Comparison of ENCODE assay signal across 14 cellular contexts in the genomic region with DNA sequence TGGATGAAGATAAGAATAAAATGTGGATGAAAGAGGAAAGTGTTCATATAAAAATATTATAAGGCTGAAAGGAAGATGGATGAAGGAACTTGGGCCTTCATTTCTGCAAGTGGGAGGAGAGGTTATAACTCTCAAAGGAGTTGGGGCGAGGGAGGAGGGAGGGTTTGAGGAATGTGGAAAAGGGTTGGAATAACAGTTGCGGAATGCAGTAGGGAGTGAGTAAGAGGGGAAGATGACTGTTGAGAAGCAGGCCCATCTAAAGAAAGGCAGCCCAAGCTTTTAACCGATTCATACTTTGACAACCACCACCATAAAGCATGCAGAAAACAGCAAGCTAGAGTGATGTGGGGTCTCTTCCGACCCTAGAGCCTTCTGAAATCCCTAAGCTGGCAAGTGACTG. TPM values are rescaled to one million over a fixed set of nuclear protein-coding genes. Genes with fewer than 3 reads are reported as not detected.
A peak's percentile ranks its signal among the peaks of the same experiment; 100 is the strongest.
DNase-seq lines count a peak whose midpoint lies in the region; ATAC-seq and TF ChIP-seq lines count a peak whose summit lies in the region.
"Had no signal": no experiment of that assay in that cellular context is flagged by ENCODE, and none has a peak within 500 bp of the region (broad histone marks: within the 10 kb centered on the region; RNA-seq: fewer than 3 reads in every experiment).

No MANE protein-coding gene starts in this region.

- no peak for TF ChIP-seq POLR2A in breast epithelium (IDR thresholded peaks at IDR 0.05)

- no peaks in the 10 kb centered on the region for H3K27me3 Mint-ChIP-seq in MCF 10A (ENCODE audit: insufficient read depth, unreplicated experiment)
- H3K27me3 Mint-ChIP-seq in chondrocyte (ENCODE audit: low read depth): no peaks in the 10 kb centered on the region

- H3K4me3 Mint-ChIP-seq in MCF 10A (ENCODE audit: unreplicated experiment) (no peak overlapping the region), chondrocyte (ENCODE audit: unreplicated experiment) (no peak overlapping the region)
- H3K4me3 Mint-ChIP-seq: activated naive CD8-positive, alpha-beta T cell treated with anti-CD3 and anti-CD28 coated beads for 36 hours had no signal

- CTCF ChIA-PET in MCF 10A (lab: Yijun Ruan, JAX): interaction anchor here (0.6 kb wide), 1 partner anchor 122 kb away, joined by 3 read pairs; no protein-coding TSS in a partner anchor

- H3K4me3 ChIP-seq in breast epithelium: no peak overlapping the region
- no peak overlapping the region for H3K4me3 ChIP-seq in kidney epithelial cell (ENCODE audit: low read depth, low read length)
- no peak overlapping the region for H3K4me3 ChIP-seq in aorta (ENCODE audit: low read length in 2 of 2)
- H3K4me3 ChIP-seq: SK-N-MC had no signal

- H3K9me3 ChIP-seq in breast epithelium (no peaks in the 10 kb centered on the region), aorta (ENCODE audit: control insufficient read depth, low read length) (no peaks in the 10 kb centered on the region)

- no peak overlapping the region for H3K27ac Mint-ChIP-seq in MCF 10A (ENCODE audit: low read depth, unreplicated experiment)
- peak overlapping the region; percentile 90 for H3K27ac Mint-ChIP-seq in chondrocyte (ENCODE audit: unreplicated experiment)
- H3K27ac Mint-ChIP-seq: activated naive CD8-positive, alpha-beta T cell treated with anti-CD3 and anti-CD28 coated beads for 36 hours had no signal

- H3K27me3 ChIP-seq in breast epithelium (no peaks in the 10 kb centered on the region), kidney epithelial cell (ENCODE audit: control insufficient read depth, insufficient read depth, low read length) (no peaks in the 10 kb centered on the region), aorta (ENCODE audit: control insufficient read depth in 1 of 2, insufficient read depth in 2 of 2, low read length in 1 of 2) (no peaks in the 10 kb centered on the region)

- TF ChIP-seq CTCF in MCF 10A (IDR thresholded peaks at IDR 0.05; ENCODE audit: unreplicated experiment): no peak
- no peak for TF ChIP-seq CTCF in breast epithelium (IDR thresholded peaks at IDR 0.05)
- no peak for TF ChIP-seq CTCF in chondrocyte (IDR thresholded peaks at IDR 0.05)
- TF ChIP-seq CTCF in kidney epithelial cell (IDR thresholded peaks at IDR 0.05; ENCODE audit: insufficient read depth, low read length, poor library complexity, severe bottlenecking): no peak

- DNase-seq in MCF 10A (ENCODE audit: unreplicated experiment) (peak; percentile 49), breast epithelium (ENCODE audit: low spot score in 2 of 2) (no peak), chondrocyte (ENCODE audit: low spot score) (no peak), kidney epithelial cell (ENCODE audit: low read depth) (peak; percentile 64), aorta (peak in 1 of 2 donors; percentile 55), T-helper 2 cell (no peak)
- DNase-seq: activated CD4-positive, alpha-beta T cell treated with anti-CD3 and anti-CD28 coated beads, Interleukin-2, amount 50 U/mL, for 1 hour; activated naive CD8-positive, alpha-beta T cell treated with anti-CD3 and anti-CD28 coated beads for 36 hours had no signal

- ATAC-seq in aorta (ENCODE audit: low FRiP score) (peak; percentile 49), GM19351 (IDR thresholded peaks at IDR 0.05; ENCODE audit: unreplicated experiment) (no peak), HG03469 (IDR thresholded peaks at IDR 0.05; ENCODE audit: unreplicated experiment) (no peak)

- H3K36me3 Mint-ChIP-seq in MCF 10A (ENCODE audit: insufficient read depth, unreplicated experiment) (no peaks in the 10 kb centered on the region), chondrocyte (ENCODE audit: low read depth) (no peaks in the 10 kb centered on the region)
- H3K36me3 Mint-ChIP-seq: activated naive CD8-positive, alpha-beta T cell treated with anti-CD3 and anti-CD28 coated beads for 36 hours had no signal

- POLR2A ChIA-PET in MCF 10A (lab: Yijun Ruan, JAX): interaction anchor here (1.0 to 1.2 kb wide), 2 partner anchors 9 to 10 kb away, joined by 3 read pairs; a partner anchor contains a TSS

- no TSS peak for BruUV-seq in MCF 10A (replicated peaks; lab: Mats Ljungman, UMichigan)

- no peak overlapping the region for H3K27ac ChIP-seq in breast epithelium
- peak overlapping the region in 1 of 2 donors; percentile 96 for H3K27ac ChIP-seq in aorta (ENCODE audit: low read depth in 1 of 2, low read length in 2 of 2)
- H3K27ac ChIP-seq: 22Rv1, SK-N-MC had no signal

- no peaks in the 10 kb centered on the region for H3K9me3 Mint-ChIP-seq in MCF 10A (ENCODE audit: unreplicated experiment)
- no peaks in the 10 kb centered on the region for H3K9me3 Mint-ChIP-seq in chondrocyte (ENCODE audit: low read depth)
- H3K9me3 Mint-ChIP-seq: activated naive CD8-positive, alpha-beta T cell treated with anti-CD3 and anti-CD28 coated beads for 36 hours had no signal

- intact Hi-C loops in MCF 10A (cut with micrococcal nuclease) (no loop called here), breast epithelium (cut with DNase I; ENCODE audit: low total_unique reads) (no loop called here), aorta (cut with DNase I) (no loop called here)

- WGBS in aorta, 2 donors: 21 to 22% methylated on average over 4 of the region's 4 CpGs

- H3K36me3 ChIP-seq in breast epithelium (no peaks in the 10 kb centered on the region), kidney epithelial cell (ENCODE audit: control insufficient read depth, insufficient read depth, low read length) (no peaks in the 10 kb centered on the region), aorta (ENCODE audit: control insufficient read depth in 1 of 2, insufficient read depth in 2 of 2, low read length in 1 of 2) (no peaks in the 10 kb centered on the region)

- no peaks in the 10 kb centered on the region for H3K4me1 ChIP-seq in breast epithelium
- peaks cover 6 to 8% of the 10 kb centered on the region in 2 donors for H3K4me1 ChIP-seq in aorta (ENCODE audit: control insufficient read depth in 1 of 2, insufficient read depth in 2 of 2, low read length in 2 of 2)

- peaks cover 13% of the 10 kb centered on the region for H3K4me1 Mint-ChIP-seq in MCF 10A (ENCODE audit: insufficient read depth, unreplicated experiment)
- peaks cover 91% of the 10 kb centered on the region for H3K4me1 Mint-ChIP-seq in chondrocyte (ENCODE audit: low read depth)
- H3K4me1 Mint-ChIP-seq: activated naive CD8-positive, alpha-beta T cell treated with anti-CD3 and anti-CD28 coated beads for 36 hours had no signal

RNA-seq across cellular contexts. Expression of a gene that starts 8.3 kb away (rescaled TPM):
- total RNA-seq in MCF 10A (2022) (not detected in 2 replicates), breast epithelium (1 to 10 TPM in 1 of 3 donors, not detected in 2; 1.6 TPM), chondrocyte (not detected in 3 replicates), kidney epithelial cell (not detected in 2 replicates), aorta (not detected)
- 10 to 100 TPM in 1 of 2 donors, under 1 TPM in 1; 0.20 to 83.4 TPM for polyA plus RNA-seq in aorta
- total RNA-seq: activated naive CD8-positive, alpha-beta T cell treated with anti-CD3 and anti-CD28 coated beads for 36 hours; frontal cortex; temporal lobe had no signal

Comparison
In these comparisons a context has a peak if more than half of its experiments do, and no peak if none do; other contexts are left out.
1. DNase-seq: peak in MCF 10A (single experiment) and kidney epithelial cell (single experiment); none in breast epithelium (0 of 2), chondrocyte (single experiment) and T-helper 2 cell (0 of 5).